9 cellular contexts compared by ENCODE assay signal in genomic region chr2:218292700-218293014, GRCh38. TPM values are rescaled to one million over a fixed set of nuclear protein-coding genes. Genes with fewer than 3 reads are reported as not detected.
DNase-seq lines count a peak whose midpoint lies in the region; ATAC-seq and TF ChIP-seq lines count a peak whose summit lies in the region.
"Had no signal": no experiment of that assay in that cellular context is flagged by ENCODE, and none has a peak within 500 bp of the region (broad histone marks: within the 10 kb centered on the region; RNA-seq: fewer than 3 reads in every experiment).

No MANE protein-coding gene starts in this region.

- DNase-seq in CD8-positive, alpha-beta T cell = no peak
- DNase-seq in PC-9 = no peak
- no peak for DNase-seq in epithelial cell of esophagus (ENCODE audit: low read depth)
- DNase-seq in ovary = no peak
- DNase-seq in DMS153 treated with DMSO at 0.1 percent for 48 hours (lab: John Stamatoyannopoulos, UW; ENCODE audit: unreplicated experiment) = no peak
- DNase-seq in NCI-H1694 treated with DMSO at 0.1 percent for 48 hours (lab: John Stamatoyannopoulos, UW) = no peak
- no peak for DNase-seq in NCI-H1694 (lab: John Stamatoyannopoulos, UW)
- no peak for DNase-seq in activated CD8-positive, alpha-beta memory T cell treated with anti-CD3 and anti-CD28 coated beads, Interleukin-2, amount 50 U/mL, for 4 hours
- DNase-seq: NCI-H1436 treated with DMSO at 0.1 percent for 48 hours had no signal

- ATAC-seq in CD8-positive, alpha-beta T cell = no peak

- peaks cover 47% of the 10 kb centered on the region for H3K79me2 ChIP-seq in PC-9 (ENCODE audit: low read depth)

- peak; percentile 46 for TF ChIP-seq CTCF in CD8-positive, alpha-beta T cell (IDR thresholded peaks at IDR 0.05)
- TF ChIP-seq CTCF in PC-9 (conservative IDR thresholded peaks at IDR 0.05) (peak; percentile 66; the same call in 1 of the 2 replicates), epithelial cell of esophagus (IDR thresholded peaks at IDR 0.05; ENCODE audit: insufficient read depth, low read depth, low read length, missing control alignments) (no peak), ovary (IDR thresholded peaks at IDR 0.05) (peak in 1 of 3 donors; percentile 6)

- peak overlapping the region; percentile 79 for H3K4me3 ChIP-seq in CD8-positive, alpha-beta T cell (ENCODE audit: low read depth, low read length)
- H3K4me3 ChIP-seq in PC-9 = peak overlapping the region; percentile 89; the same call in 1 of the 2 replicates
- H3K4me3 ChIP-seq in epithelial cell of esophagus (ENCODE audit: low read length) = peak overlapping the region; percentile 27
- peak overlapping the region; percentile 94 for H3K4me3 ChIP-seq in ovary

- peak overlapping the region; percentile 94 for H3K27ac Mint-ChIP-seq in CD8-positive, alpha-beta T cell

- peaks cover 3% of the 10 kb centered on the region; the same call in 1 of the 2 replicates for H4K20me1 ChIP-seq in PC-9 (ENCODE audit: insufficient read depth)

- H3K4me3 Mint-ChIP-seq in CD8-positive, alpha-beta T cell = peak overlapping the region; percentile 83

- peaks cover 49% of the 10 kb centered on the region for H3K4me1 Mint-ChIP-seq in CD8-positive, alpha-beta T cell (ENCODE audit: low read depth)

- H2AFZ ChIP-seq in PC-9 = peak overlapping the region; percentile 74; the same call in 1 of the 2 replicates

- intact Hi-C loops in CD8-positive, alpha-beta T cell (cut with DNase I, micrococcal nuclease) = loop anchor here (1.0 to 5.0 kb wide), 10 partner anchors 8 to 365 kb away; partner anchors contain the start of genes CATIP (in 2 of the 2), ARPC2 (in 1 of the 2), BCS1L (in 1 of the 2) and CNOT9 (in 1 of the 2)
- intact Hi-C loops in PC-9 (cut with micrococcal nuclease; ENCODE audit: unreplicated experiment) (loop anchor here (2.0 to 5.0 kb wide), 2 partner anchors 104 to 275 kb away; partner anchors contain the start of genes CNOT9 and USP37), ovary (cut with DNase I) (loop anchor here in 2 of 4 donors (5.0 to 10.0 kb wide), 2 partner anchors 105 to 172 kb away; partner anchors contain the start of gene CTDSP1 (in 1 of the 2))

- no peaks in the 10 kb centered on the region for H3K9me2 ChIP-seq in PC-9 (ENCODE audit: insufficient read depth)

- WGBS in ovary, 3 donors = 31 to 40% (median 38%) methylated on average over 5 of the region's 5 CpGs

- no peaks in the 10 kb centered on the region for H3K9me3 ChIP-seq in CD8-positive, alpha-beta T cell (ENCODE audit: low read length)
- H3K9me3 ChIP-seq in PC-9 (ENCODE audit: insufficient read depth, low read depth) = no peaks in the 10 kb centered on the region
- no peaks in the 10 kb centered on the region for H3K9me3 ChIP-seq in ovary

- no peaks in the 10 kb centered on the region for H3K27me3 Mint-ChIP-seq in CD8-positive, alpha-beta T cell (ENCODE audit: low read depth)

- TF ChIP-seq POLR2A in ovary (IDR thresholded peaks at IDR 0.05) = no peak

- CTCF ChIA-PET in CD8-positive, alpha-beta T cell (lab: Charles Lee) = interaction anchor here (0.6 to 19.6 kb wide), 14 partner anchors 9 to 379 kb away, joined by 3 to 340 read pairs (median 3); partner anchors contain the start of genes AAMP, CATIP, PNKD and RNF25
- CTCF ChIA-PET in PC-9 (lab: Charles Lee) = interaction anchor here (0.6 to 4.5 kb wide), 4 partner anchors 20 to 103 kb away, joined by 3 to 26 read pairs (median 4); no protein-coding TSS in a partner anchor

- TSS peak; percentile 13 for BruUV-seq in PC-9 (replicated peaks; lab: Mats Ljungman, UMichigan)

- no peaks in the 10 kb centered on the region for H3K36me3 ChIP-seq in CD8-positive, alpha-beta T cell (ENCODE audit: insufficient read depth, low read length)
- H3K36me3 ChIP-seq in PC-9 (ENCODE audit: low read depth) (no peaks in the 10 kb centered on the region), ovary (no peaks in the 10 kb centered on the region)

- peaks cover 63% of the 10 kb centered on the region for H3F3A ChIP-seq in PC-9 (ENCODE audit: insufficient read depth, low read depth)

- H3K4me1 ChIP-seq in CD8-positive, alpha-beta T cell (ENCODE audit: insufficient read depth, low read length) = peaks cover 46% of the 10 kb centered on the region
- peaks cover 87% of the 10 kb centered on the region for H3K4me1 ChIP-seq in PC-9 (replicated peaks; ENCODE audit: insufficient read depth)
- peaks cover 8% of the 10 kb centered on the region for H3K4me1 ChIP-seq in ovary (ENCODE audit: insufficient read depth)

- H3K4me2 ChIP-seq in PC-9 = peak overlapping the region; percentile 99

- no peaks in the 10 kb centered on the region for H3K27me3 ChIP-seq in CD8-positive, alpha-beta T cell (ENCODE audit: insufficient read depth, low read length)
- H3K27me3 ChIP-seq in PC-9 (ENCODE audit: insufficient read depth, low read depth) = no peaks in the 10 kb centered on the region
- H3K27me3 ChIP-seq in ovary = no peaks in the 10 kb centered on the region

- peak overlapping the region; percentile 48 for H3K27ac ChIP-seq in CD8-positive, alpha-beta T cell (ENCODE audit: low read depth, low read length)
- H3K27ac ChIP-seq in PC-9 (peak overlapping the region; percentile 96), ovary (peak overlapping the region; percentile 89 to 99)

- POLR2A ChIA-PET in CD8-positive, alpha-beta T cell (lab: Charles Lee) = interaction anchor here (1.0 to 5.4 kb wide), 3 partner anchors 16 to 64 kb away, joined by 3 to 36 read pairs (median 4); partner anchors contain the start of genes AAMP, CATIP and PNKD
- POLR2A ChIA-PET in PC-9 (lab: Charles Lee; ENCODE audit: unreplicated experiment) = no interaction called here

- H3K9me3 Mint-ChIP-seq in CD8-positive, alpha-beta T cell = no peaks in the 10 kb centered on the region

- peaks cover 8% of the 10 kb centered on the region for H3K36me3 Mint-ChIP-seq in CD8-positive, alpha-beta T cell

- no peak for TF ChIP-seq EP300 in ovary (IDR thresholded peaks at IDR 0.05)

RNA-seq across cellular contexts. Expression of gene TMBIM1, which starts 0.4 kb away (rescaled TPM):
- 10 to 100 TPM; 80.8 to 86.7 TPM for total RNA-seq in CD8-positive, alpha-beta T cell
- total RNA-seq in PC-9 (2021) (172 and 187 TPM in 2 replicates), ovary (100 to 1,000 TPM in 6 of 7 donors, 10 to 100 TPM in 1; 80.6 to 137 (median 114) TPM)
- polyA plus RNA-seq in ovary = 100 to 1,000 TPM; 106 to 259 TPM

RNA-seq across cellular contexts. Expression of gene PNKD, which starts 22.3 kb away (rescaled TPM):
- 1 to 10 TPM; 7.1 to 7.2 TPM for total RNA-seq in CD8-positive, alpha-beta T cell
- total RNA-seq in PC-9 (2021) (94.7 and 102 TPM in 2 replicates), ovary (10 to 100 TPM; 37.3 to 59.6 (median 48.1) TPM)
- polyA plus RNA-seq in ovary = 10 to 100 TPM; 23.3 to 74.5 TPM

RNA-seq across cellular contexts. Expression of gene AAMP, which starts 22.7 kb away (rescaled TPM):
- total RNA-seq in CD8-positive, alpha-beta T cell = 10 to 100 TPM; 44.7 to 50.4 TPM
- 126 and 165 TPM in 2 replicates for total RNA-seq in PC-9 (2021)
- total RNA-seq in ovary = 100 to 1,000 TPM in 5 of 7 donors, 10 to 100 TPM in 2; 86.5 to 123 (median 106) TPM
- 100 to 1,000 TPM in 1 of 2 donors, 10 to 100 TPM in 1; 71.1 to 144 TPM for polyA plus RNA-seq in ovary

RNA-seq across cellular contexts. Expression of gene GPBAR1, which starts 31.8 kb away (rescaled TPM):
- total RNA-seq in CD8-positive, alpha-beta T cell = 1 to 10 TPM; 2.2 to 2.5 TPM
- 0.20 and 0.22 TPM in 2 replicates for total RNA-seq in PC-9 (2021)
- total RNA-seq in ovary = 1 to 10 TPM in 5 of 7 donors, under 1 TPM in 2; 0.38 to 3.8 (median 2.1) TPM
- 1 to 10 TPM in 1 of 2 donors, under 1 TPM in 1; 0.28 to 2.8 TPM for polyA plus RNA-seq in ovary

Comparison
In these comparisons a context has a peak if more than half of its experiments do, and no peak if none do; other contexts are left out.
1. H3K4me3 ChIP-seq: peak in every context shown above with its lines; median percentile 94 in ovary; 89 in PC-9; 79 in CD8-positive, alpha-beta T cell; 27 in epithelial cell of esophagus.
2. RNA of gene PNKD, which starts 22.3 kb away (total RNA-seq): 94.7 to 102 TPM in PC-9 and 37.3 to 59.6 TPM in ovary; 7.1 to 7.2 TPM in CD8-positive, alpha-beta T cell; every median in the first group is over 4 times any median in the second.
3. Peak in every context shown above with its lines, with median percentiles within 50 percentile points of each other: H3K27ac ChIP-seq.